In genomic region chr3:8635625-8636024, GRCh38 we compare ENCODE assay signal across 1 cellular context.
TF ChIP-seq lines count a peak whose summit lies in the region.

No MANE protein-coding gene starts in this region.

TF ChIP-seq in K562, 482 proteins besides CTCF, POLR2A, EP300 and RAD21:
- TF ChIP-seq ZBTB8A (IDR thresholded peaks at IDR 0.05; ENCODE audit: partially characterized antibody) (no peak), POLR2B (IDR thresholded peaks at IDR 0.05; ENCODE audit: low read depth, partially characterized antibody) (no peak), ZKSCAN8 (CRISPR knock-in tag; IDR thresholded peaks at IDR 0.05) (no peak), YY1 (IDR thresholded peaks at IDR 0.05; ENCODE audit: borderline replicate concordance in 1 of 3, control insufficient read depth in 1 of 3, extremely low read depth in 1 of 3, insufficient read depth in 3 of 3, insufficient read length in 1 of 3, insufficient replicate concordance in 2 of 3, low read depth in 1 of 3, low read length in 2 of 3) (no peak), HMG20B (CRISPR knock-in tag; IDR thresholded peaks at IDR 0.05) (no peak), ZNF133 (CRISPR knock-in tag; IDR thresholded peaks at IDR 0.05) (no peak), ZNF717 (CRISPR knock-in tag; IDR thresholded peaks at IDR 0.05) (no peak), MNT (conservative IDR thresholded peaks at IDR 0.05) (no peak), SAFB2 (IDR thresholded peaks at IDR 0.05; ENCODE audit: borderline replicate concordance, low read depth, low read length, severe bottlenecking) (no peak), ZNF780A (CRISPR knock-in tag; IDR thresholded peaks at IDR 0.05) (no peak), POLR2AphosphoS5 (IDR thresholded peaks at IDR 0.05; ENCODE audit: control insufficient read depth, insufficient read depth, low read depth, low read length) (no peak), CHD2 (IDR thresholded peaks at IDR 0.05; ENCODE audit: low read depth, low read length) (no peak), BHLHE40 (IDR thresholded peaks at IDR 0.05; ENCODE audit: low read length) (no peak), ZNF507 (tag; conservative IDR thresholded peaks at IDR 0.05) (no peak), RBM39 (optimal IDR thresholded peaks at IDR 0.05; ENCODE audit: low read depth, low read length) (no peak)
- TF ChIP-seq, protein P1, sequence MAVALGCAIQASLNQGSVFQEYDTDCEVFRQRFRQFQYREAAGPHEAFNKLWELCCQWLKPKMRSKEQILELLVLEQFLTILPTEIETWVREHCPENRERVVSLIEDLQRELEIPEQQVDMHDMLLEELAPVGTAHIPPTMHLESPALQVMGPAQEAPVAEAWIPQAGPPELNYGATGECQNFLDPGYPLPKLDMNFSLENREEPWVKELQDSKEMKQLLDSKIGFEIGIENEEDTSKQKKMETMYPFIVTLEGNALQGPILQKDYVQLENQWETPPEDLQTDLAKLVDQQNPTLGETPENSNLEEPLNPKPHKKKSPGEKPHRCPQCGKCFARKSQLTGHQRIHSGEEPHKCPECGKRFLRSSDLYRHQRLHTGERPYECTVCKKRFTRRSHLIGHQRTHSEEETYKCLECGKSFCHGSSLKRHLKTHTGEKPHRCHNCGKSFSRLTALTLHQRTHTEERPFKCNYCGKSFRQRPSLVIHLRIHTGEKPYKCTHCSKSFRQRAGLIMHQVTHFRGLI (CRISPR knock-in tag; IDR thresholded peaks at IDR 0.05): no peak
- TF ChIP-seq, protein P2, sequence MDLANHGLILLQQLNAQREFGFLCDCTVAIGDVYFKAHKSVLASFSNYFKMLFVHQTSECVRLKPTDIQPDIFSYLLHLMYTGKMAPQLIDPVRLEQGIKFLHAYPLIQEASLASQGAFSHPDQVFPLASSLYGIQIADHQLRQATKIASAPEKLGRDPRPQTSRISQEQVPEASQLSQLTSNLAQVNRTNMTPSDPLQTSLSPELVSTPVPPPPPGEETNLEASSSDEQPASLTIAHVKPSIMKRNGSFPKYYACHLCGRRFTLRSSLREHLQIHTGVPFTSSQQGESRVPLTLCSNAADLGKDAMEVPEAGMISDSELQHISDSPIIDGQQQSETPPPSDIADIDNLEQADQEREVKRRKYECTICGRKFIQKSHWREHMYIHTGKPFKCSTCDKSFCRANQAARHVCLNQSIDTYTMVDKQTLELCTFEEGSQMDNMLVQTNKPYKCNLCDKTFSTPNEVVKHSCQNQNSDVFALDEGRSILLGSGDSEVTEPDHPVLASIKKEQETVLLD (IDR thresholded peaks at IDR 0.05): no peak
- TF ChIP-seq, protein P3, sequence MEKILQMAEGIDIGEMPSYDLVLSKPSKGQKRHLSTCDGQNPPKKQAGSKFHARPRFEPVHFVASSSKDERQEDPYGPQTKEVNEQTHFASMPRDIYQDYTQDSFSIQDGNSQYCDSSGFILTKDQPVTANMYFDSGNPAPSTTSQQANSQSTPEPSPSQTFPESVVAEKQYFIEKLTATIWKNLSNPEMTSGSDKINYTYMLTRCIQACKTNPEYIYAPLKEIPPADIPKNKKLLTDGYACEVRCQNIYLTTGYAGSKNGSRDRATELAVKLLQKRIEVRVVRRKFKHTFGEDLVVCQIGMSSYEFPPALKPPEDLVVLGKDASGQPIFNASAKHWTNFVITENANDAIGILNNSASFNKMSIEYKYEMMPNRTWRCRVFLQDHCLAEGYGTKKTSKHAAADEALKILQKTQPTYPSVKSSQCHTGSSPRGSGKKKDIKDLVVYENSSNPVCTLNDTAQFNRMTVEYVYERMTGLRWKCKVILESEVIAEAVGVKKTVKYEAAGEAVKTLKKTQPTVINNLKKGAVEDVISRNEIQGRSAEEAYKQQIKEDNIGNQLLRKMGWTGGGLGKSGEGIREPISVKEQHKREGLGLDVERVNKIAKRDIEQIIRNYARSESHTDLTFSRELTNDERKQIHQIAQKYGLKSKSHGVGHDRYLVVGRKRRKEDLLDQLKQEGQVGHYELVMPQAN (IDR thresholded peaks at IDR 0.05; ENCODE audit: borderline replicate concordance): no peak
- TF ChIP-seq, protein P4, sequence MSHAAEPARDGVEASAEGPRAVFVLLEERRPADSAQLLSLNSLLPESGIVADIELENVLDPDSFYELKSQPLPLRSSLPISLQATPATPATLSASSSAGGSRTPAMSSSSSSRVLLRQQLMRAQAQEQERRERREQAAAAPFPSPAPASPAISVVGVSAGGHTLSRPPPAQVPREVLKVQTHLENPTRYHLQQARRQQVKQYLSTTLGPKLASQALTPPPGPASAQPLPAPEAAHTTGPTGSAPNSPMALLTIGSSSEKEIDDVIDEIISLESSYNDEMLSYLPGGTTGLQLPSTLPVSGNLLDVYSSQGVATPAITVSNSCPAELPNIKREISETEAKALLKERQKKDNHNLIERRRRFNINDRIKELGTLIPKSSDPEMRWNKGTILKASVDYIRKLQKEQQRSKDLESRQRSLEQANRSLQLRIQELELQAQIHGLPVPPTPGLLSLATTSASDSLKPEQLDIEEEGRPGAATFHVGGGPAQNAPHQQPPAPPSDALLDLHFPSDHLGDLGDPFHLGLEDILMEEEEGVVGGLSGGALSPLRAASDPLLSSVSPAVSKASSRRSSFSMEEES (CRISPR knock-in tag; IDR thresholded peaks at IDR 0.05): no peak
